Comparison of ENCODE assay signal across 14 cellular contexts in the genomic region with DNA sequence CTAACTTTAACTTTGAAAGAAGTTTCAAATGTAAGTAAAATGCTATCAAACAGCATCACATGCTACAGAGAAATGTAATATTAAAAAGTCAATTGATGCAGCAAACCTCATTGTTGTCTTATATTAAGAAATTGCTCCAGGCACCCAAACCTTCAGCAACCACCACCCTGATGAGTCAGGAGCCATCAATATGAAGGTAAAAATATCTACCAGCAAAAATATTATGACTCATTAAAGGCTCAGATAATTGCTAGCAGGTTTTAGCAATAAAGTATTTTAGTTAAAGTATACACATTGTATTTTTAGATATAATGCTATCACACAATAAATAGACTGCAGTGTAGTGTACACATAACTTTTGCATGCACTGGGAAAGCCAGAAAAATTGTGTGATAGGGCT.
DNase-seq lines count a peak whose midpoint lies in the region; ATAC-seq and TF ChIP-seq lines count a peak whose summit lies in the region.
"Had no signal": no experiment of that assay in that cellular context is flagged by ENCODE, and none has a peak within 500 bp of the region (broad histone marks: within the 10 kb centered on the region; RNA-seq: fewer than 3 reads in every experiment).

No MANE protein-coding gene starts in this region.

- H3K9me3 ChIP-seq in MG63 (peaks cover 3% of the 10 kb centered on the region), adipocyte (ENCODE audit: control insufficient read depth, low read length) (peaks cover 10% of the 10 kb centered on the region)
- H3K9me3 ChIP-seq: Caco-2 had no signal

- no peak overlapping the region for H3K9ac ChIP-seq in adipocyte (ENCODE audit: low read length)

- H3K27ac ChIP-seq in foreskin keratinocyte: no peak overlapping the region
- H3K27ac ChIP-seq: HL-60 had no signal

- no peak overlapping the region for H3K4me3 ChIP-seq in MG63
- H3K4me3 ChIP-seq in adipocyte (ENCODE audit: low read length): no peak overlapping the region

- ATAC-seq in foreskin keratinocyte (peak; percentile 98), HG03378 (IDR thresholded peaks at IDR 0.05; ENCODE audit: unreplicated experiment) (no peak)

- H3K4me1 ChIP-seq in adipocyte (ENCODE audit: control insufficient read depth, insufficient read depth, low read length): no peaks in the 10 kb centered on the region
- peaks cover 4% of the 10 kb centered on the region for H3K4me1 ChIP-seq in foreskin keratinocyte
- H3K4me1 ChIP-seq: Caco-2 had no signal

- H3K27me3 ChIP-seq in MG63: no peaks in the 10 kb centered on the region
- no peaks in the 10 kb centered on the region for H3K27me3 ChIP-seq in adipocyte (replicated peaks; ENCODE audit: control insufficient read depth, insufficient read depth, low read length)
- no peaks in the 10 kb centered on the region for H3K27me3 ChIP-seq in foreskin keratinocyte

- TF ChIP-seq CTCF in foreskin keratinocyte (conservative IDR thresholded peaks at IDR 0.05): no peak

- H3K36me3 ChIP-seq in MG63 (no peaks in the 10 kb centered on the region), adipocyte (ENCODE audit: control insufficient read depth, insufficient read depth, low read length, severe bottlenecking) (no peaks in the 10 kb centered on the region)

- DNase-seq in HPDE6-E6E7 (ENCODE audit: extremely low spot score) (peak; percentile 4), MG63 (peak; percentile 25), adipocyte (ENCODE audit: low read depth) (peak; percentile 12), foreskin keratinocyte (peak; percentile 37 to 70), activated T-cell treated with anti-CD3 and anti-CD28 coated beads for 4 hours (no peak)
- no peak for DNase-seq in stimulated activated CD4-positive, alpha-beta T cell treated with anti-CD3 and anti-CD28 coated beads, Interleukin-12 subunit alpha, Interleukin-12 subunit beta, amount 100 ng/mL, for 4 hours
- no peak for DNase-seq in effector CD8-positive, alpha-beta T cell (lab: John Stamatoyannopoulos, UW)
- DNase-seq: Caco-2; CD8-positive, alpha-beta memory T cell; DND-41; GF-D8; HCEC 1CT had no signal

Comparison
In these comparisons a context has a peak if more than half of its experiments do, and no peak if none do; other contexts are left out.
1. DNase-seq: peak in HPDE6-E6E7 (single experiment), MG63 (single experiment), adipocyte (single experiment) and foreskin keratinocyte (2 of 2); none in stimulated activated CD4-positive, alpha-beta T cell treated with anti-CD3 and anti-CD28 coated beads, Interleukin-12 subunit alpha, Interleukin-12 subunit beta, amount 100 ng/mL, for 4 hours (single experiment), activated T-cell treated with anti-CD3 and anti-CD28 coated beads for 4 hours (single experiment) and effector CD8-positive, alpha-beta T cell (single experiment).